Comparison of ENCODE assay signal across 29 cellular contexts in genomic region chr12:80715850-80716249, GRCh38. TPM values are rescaled to one million over a fixed set of nuclear protein-coding genes. Genes with fewer than 3 reads are reported as not detected.
DNase-seq lines count a peak whose midpoint lies in the region; ATAC-seq and TF ChIP-seq lines count a peak whose summit lies in the region.
"Had no signal": no experiment of that assay in that cellular context is flagged by ENCODE, and none has a peak within 500 bp of the region (broad histone marks: within the 10 kb centered on the region; RNA-seq: fewer than 3 reads in every experiment).

No MANE protein-coding gene starts in this region.

- no peak overlapping the region for H2BK120ac ChIP-seq in IMR-90 (ENCODE audit: low read depth, low read length)

- no peaks in the 10 kb centered on the region for H3K9me3 ChIP-seq in IMR-90 (ENCODE audit: control insufficient read depth, insufficient read depth, low read length)
- no peaks in the 10 kb centered on the region for H3K9me3 ChIP-seq in endodermal cell (ENCODE audit: control insufficient read depth, low read length)
- no peaks in the 10 kb centered on the region for H3K9me3 ChIP-seq in skeletal muscle satellite cell (replicated peaks; ENCODE audit: low read length)
- H3K9me3 ChIP-seq: A549, SJSA1 had no signal

- H3K36me3 Mint-ChIP-seq in endodermal cell (ENCODE audit: low read depth) (no peaks in the 10 kb centered on the region), nephron progenitor cell (ENCODE audit: low read depth) (no peaks in the 10 kb centered on the region)
- H3K36me3 Mint-ChIP-seq: CD8-positive, alpha-beta T cell; IgD-negative memory B cell had no signal

- intact Hi-C loops in IMR-90 (cut with micrococcal nuclease): no loop called here

- no peak overlapping the region for H3K14ac ChIP-seq in IMR-90 (replicated peaks; ENCODE audit: low read depth, low read length)

- no peak overlapping the region for H3K27ac Mint-ChIP-seq in endodermal cell
- H3K27ac Mint-ChIP-seq in nephron progenitor cell: no peak overlapping the region
- H3K27ac Mint-ChIP-seq: CD8-positive, alpha-beta T cell had no signal

- 40% methylated on average over 2 of the region's 9 CpGs; no CpG with 5 or more reads in 1 of the 2 experiments for WGBS in IMR-90 (ENCODE audit: extremely low coverage in 2 of 2, insufficient read length in 1 of 2), 2 experiments
- WGBS in endodermal cell (ENCODE audit: insufficient coverage in 1 of 2, insufficient read length in 1 of 2), 2 experiments: 51 to 52% methylated on average over 6 to 9 of the region's 9 CpGs

- H3K56ac ChIP-seq in IMR-90 (ENCODE audit: extremely low read depth, insufficient read depth, low read length): no peak overlapping the region

- in situ Hi-C loops in IMR-90 (cut with MboI; ENCODE audit: low sequenced_read_pairs): no loop called here

- CTCF ChIA-PET in IMR-90 (lab: Yijun Ruan, JAX): no interaction called here

- no peaks in the 10 kb centered on the region for H3K9me3 Mint-ChIP-seq in endodermal cell
- no peaks in the 10 kb centered on the region for H3K9me3 Mint-ChIP-seq in nephron progenitor cell

- H3K4me3 ChIP-seq in IMR-90 (ENCODE audit: insufficient read depth, low read depth, low read length) (no peak overlapping the region), endodermal cell (ENCODE audit: low read length) (no peak overlapping the region), skeletal muscle satellite cell (ENCODE audit: low read length) (peak overlapping the region; percentile 73)
- H3K4me3 ChIP-seq: A549, SJSA1 had no signal

- BruUV-seq in IMR-90 (replicated peaks; lab: Mats Ljungman, UMichigan): no TSS peak

- H3K9me1 ChIP-seq in IMR-90 (ENCODE audit: insufficient read depth, low read length): no peaks in the 10 kb centered on the region

- no peak for TF ChIP-seq RAD21 in IMR-90 (IDR thresholded peaks at IDR 0.05; ENCODE audit: low read length)

- no peak for ATAC-seq in IMR-90 (ENCODE audit: low read depth)
- ATAC-seq: A549; CD8-positive, alpha-beta T cell had no signal

- TF ChIP-seq CTCF in IMR-90 (conservative IDR thresholded peaks at IDR 0.05; ENCODE audit: low read depth, low read length): no peak
- no peak for TF ChIP-seq CTCF in endodermal cell (conservative IDR thresholded peaks at IDR 0.05)
- TF ChIP-seq CTCF in nephron progenitor cell (IDR thresholded peaks at IDR 0.05): no peak

- H3K4me3 Mint-ChIP-seq in endodermal cell (no peak overlapping the region), nephron progenitor cell (peak overlapping the region; percentile 33)
- H3K4me3 Mint-ChIP-seq: CD8-positive, alpha-beta T cell; IgD-negative memory B cell had no signal

- H3K18ac ChIP-seq in IMR-90 (ENCODE audit: low read depth, low read length): no peak overlapping the region

- no peak overlapping the region for H3K9ac ChIP-seq in IMR-90 (ENCODE audit: low read depth, low read length)
- H3K9ac ChIP-seq in endodermal cell (ENCODE audit: extremely low read depth, low read length, poor library complexity, severe bottlenecking): no peak overlapping the region
- peak overlapping the region; percentile 95 for H3K9ac ChIP-seq in skeletal muscle satellite cell (ENCODE audit: low read depth, low read length)
- H3K9ac ChIP-seq: KMS-11 had no signal

- dilution Hi-C loops in IMR-90 (cut with HindIII; ENCODE audit: low sequenced_read_pairs, unreplicated experiment): no loop called here

- no peak overlapping the region for H2AK5ac ChIP-seq in IMR-90 (ENCODE audit: low read depth, low read length)

- H4K5ac ChIP-seq in IMR-90 (ENCODE audit: low read depth, low read length): no peak overlapping the region

- H4K91ac ChIP-seq in IMR-90 (ENCODE audit: insufficient read depth, low read depth, low read length): no peak overlapping the region

- H3K27me3 ChIP-seq in IMR-90 (ENCODE audit: control insufficient read depth, insufficient read depth, low read length) (no peaks in the 10 kb centered on the region), endodermal cell (ENCODE audit: control insufficient read depth, insufficient read depth, low read length, poor library complexity, severe bottlenecking) (peaks cover 18% of the 10 kb centered on the region), skeletal muscle satellite cell (ENCODE audit: control insufficient read depth, insufficient read depth, low read length) (no peaks in the 10 kb centered on the region)

- no peak overlapping the region for H3K4ac ChIP-seq in IMR-90 (ENCODE audit: low read depth, low read length)

- no peak overlapping the region for H3K27ac ChIP-seq in IMR-90 (ENCODE audit: insufficient read depth, low read length)
- H3K27ac ChIP-seq in endodermal cell (ENCODE audit: low read depth, low read length): no peak overlapping the region
- H3K27ac ChIP-seq: A549, KMS-11, SJSA1 had no signal

- H2BK15ac ChIP-seq in IMR-90 (ENCODE audit: low read depth, low read length): no peak overlapping the region

- peaks cover 41% of the 10 kb centered on the region for H3K4me1 Mint-ChIP-seq in endodermal cell
- peaks cover 43% of the 10 kb centered on the region for H3K4me1 Mint-ChIP-seq in nephron progenitor cell
- H3K4me1 Mint-ChIP-seq: IgD-negative memory B cell had no signal

- H2AK9ac ChIP-seq in IMR-90 (replicated peaks; ENCODE audit: low read depth, low read length, poor library complexity): no peak overlapping the region

- no peak overlapping the region for H2BK20ac ChIP-seq in IMR-90 (ENCODE audit: low read depth, low read length)

- H4K8ac ChIP-seq in IMR-90 (ENCODE audit: low read depth in 2 of 2, low read length in 2 of 2): no peak overlapping the region

- no peaks in the 10 kb centered on the region for H3K79me1 ChIP-seq in IMR-90 (ENCODE audit: low read depth in 1 of 2, low read length in 2 of 2)

- no peaks in the 10 kb centered on the region for H3K36me3 ChIP-seq in IMR-90 (ENCODE audit: control insufficient read depth, insufficient read depth, low read length)
- H3K36me3 ChIP-seq in endodermal cell (ENCODE audit: control insufficient read depth, insufficient read depth, low read length): no peaks in the 10 kb centered on the region
- H3K36me3 ChIP-seq in skeletal muscle satellite cell (ENCODE audit: insufficient read depth, low read length): peaks cover 9% of the 10 kb centered on the region
- H3K36me3 ChIP-seq: SJSA1 had no signal

- peak overlapping the region; percentile 8 for H2AFZ ChIP-seq in IMR-90 (replicated peaks; ENCODE audit: low read length, poor library complexity)

- H2BK5ac ChIP-seq in IMR-90 (ENCODE audit: low read depth, low read length, poor library complexity, severe bottlenecking): no peak overlapping the region

- H3K4me2 ChIP-seq in IMR-90 (ENCODE audit: low read depth, low read length): no peak overlapping the region
- peak overlapping the region; percentile 93 for H3K4me2 ChIP-seq in skeletal muscle satellite cell (ENCODE audit: low read length)
- H3K4me2 ChIP-seq: A549, KMS-11 had no signal

- no peak for TF ChIP-seq POLR2A in IMR-90 (IDR thresholded peaks at IDR 0.05; ENCODE audit: low read depth, low read length)

- DNase-seq in IMR-90: no peak
- peak; percentile 65 for DNase-seq in endodermal cell
- no peak for DNase-seq in nephron progenitor cell
- no peak for DNase-seq in activated CD8-positive, alpha-beta memory T cell treated with anti-CD3 and anti-CD28 coated beads, Interleukin-2, amount 50 U/mL, for 4 hours
- DNase-seq in Ammon's horn (ENCODE audit: low spot score): no peak
- DNase-seq in activated effector memory CD4-positive, alpha-beta T cell treated with Interleukin-2 at 50 U/mL for 16 hours: no peak
- DNase-seq: AML-193; C1 segment of cervical spinal cord; CD8-positive, alpha-beta T cell; DMS 273 treated with DMSO at 0.1 percent for 48 hours; DMS79 treated with DMSO at 0.1 percent for 48 hours; GF-D8; NCI-H1048; NCI-H1417 treated with DMSO at 0.1 percent for 48 hours; NCI-H187; NCI-H2081 treated with DMSO at 0.1 percent for 48 hours; NCI-H2171; NCI-H345; NCI-H524; NCI-H748 treated with DMSO at 0.1 percent for 48 hours; NK-92 treated with Interleukin-12 subunit alpha and Interleukin-12 subunit beta, amount 100 ng/mL, for 24 hours; Right ventricle myocardium superior; RPMI8226 had no signal

- no peak overlapping the region for H3K23ac ChIP-seq in IMR-90 (ENCODE audit: low read depth, low read length)

- peaks cover 39% of the 10 kb centered on the region for H3K27me3 Mint-ChIP-seq in endodermal cell (ENCODE audit: insufficient read depth)
- H3K27me3 Mint-ChIP-seq in nephron progenitor cell (ENCODE audit: low read depth, poor library complexity): peaks cover 46% of the 10 kb centered on the region

- POLR2A ChIA-PET in IMR-90 (lab: Charles Lee; ENCODE audit: unreplicated experiment): no interaction called here

- H3K4me1 ChIP-seq in IMR-90 (ENCODE audit: control insufficient read depth, insufficient read depth, low read length): no peaks in the 10 kb centered on the region
- H3K4me1 ChIP-seq in endodermal cell (ENCODE audit: control insufficient read depth, insufficient read depth, low read length): peaks cover 9% of the 10 kb centered on the region
- H3K4me1 ChIP-seq in skeletal muscle satellite cell (ENCODE audit: control insufficient read depth, insufficient read depth, low read length): peaks cover 27% of the 10 kb centered on the region
- H3K4me1 ChIP-seq: A549, SJSA1 had no signal

- no peaks in the 10 kb centered on the region for H4K20me1 ChIP-seq in IMR-90 (ENCODE audit: insufficient read depth, low read length)

TF ChIP-seq in IMR-90, 13 proteins besides CTCF, POLR2A, EP300 and RAD21 (continues in another document):
- TF ChIP-seq MAZ (IDR thresholded peaks at IDR 0.05; ENCODE audit: borderline replicate concordance, low read depth, low read length) (no peak), RFX5 (IDR thresholded peaks at IDR 0.05; ENCODE audit: low read depth, low read length) (no peak)

RNA-seq across cellular contexts. Expression of gene MYF5, which starts 0.9 kb away (rescaled TPM):
- total RNA-seq in IMR-90 (2012; rRNA removed): not detected in 2 replicates
- not detected in 2 replicates for polyA plus RNA-seq in IMR-90 (2012; rRNA removed)
- polyA plus RNA-seq in IMR-90 (2012; cell fraction: cytosol; rRNA removed): not detected in 2 replicates
- polyA plus RNA-seq in IMR-90 (2012; cell fraction: nucleus; rRNA removed; ENCODE audit: low replicate concordance): not detected in 2 replicates
- not detected for total RNA-seq in endodermal cell
- not detected for polyA plus RNA-seq in endodermal cell (2013, experiment 1 of 2)
- polyA plus RNA-seq in endodermal cell (2013, experiment 2 of 2): not detected
- 3.0 and 16.4 TPM in 2 replicates for total RNA-seq in skeletal muscle satellite cell (2012; rRNA removed)
- total RNA-seq: CD8-positive, alpha-beta T cell; H4; Right ventricle myocardium superior; SJSA1 had no signal
- polyA plus RNA-seq: A549, IgD-negative memory B cell had no signal

RNA-seq across cellular contexts. Expression of gene MYF6, which starts 8.4 kb away (rescaled TPM):
- total RNA-seq in IMR-90 (2012; rRNA removed) (not detected in 2 replicates), endodermal cell (under 1 TPM in 1 of 2 donors, not detected in 1; 0.38 TPM)
- polyA plus RNA-seq in IMR-90 (2012; rRNA removed): not detected in 2 replicates
- polyA plus RNA-seq in IMR-90 (2012; cell fraction: cytosol; rRNA removed): not detected in 2 replicates
- 0.07 TPM in 1 of 2 replicates, not detected in the other for polyA plus RNA-seq in IMR-90 (2012; cell fraction: nucleus; rRNA removed; ENCODE audit: low replicate concordance)
- polyA plus RNA-seq in endodermal cell (2013, experiment 1 of 2): 0.32 TPM
- not detected for polyA plus RNA-seq in endodermal cell (2013, experiment 2 of 2)
- total RNA-seq in skeletal muscle satellite cell (2012; rRNA removed): under 0.01 and 2.0 TPM in 2 replicates
- total RNA-seq: CD8-positive, alpha-beta T cell; H4; Right ventricle myocardium superior; SJSA1 had no signal
- polyA plus RNA-seq: A549, IgD-negative memory B cell had no signal
